Comparison of ENCODE assay signal across 21 cellular contexts in the genomic region with DNA sequence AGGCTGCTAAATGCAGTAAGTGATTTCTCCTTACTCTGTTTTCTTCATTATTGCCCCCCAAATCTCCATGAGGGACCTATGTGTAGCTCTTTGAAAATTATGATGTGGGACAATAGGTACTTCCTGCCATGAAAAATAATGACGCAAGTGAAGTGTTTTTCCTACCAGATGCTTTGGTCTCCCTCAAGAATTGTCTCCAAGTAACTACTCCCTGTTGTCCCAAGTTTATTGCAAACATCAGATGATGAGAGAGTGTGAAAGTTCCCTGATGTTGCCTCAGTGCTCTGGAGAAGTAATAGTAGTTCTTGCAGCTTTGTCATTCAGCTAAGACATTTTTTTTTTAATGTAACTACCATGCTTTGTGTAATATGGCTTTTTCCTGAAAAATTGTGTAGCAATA. TPM values are rescaled to one million over a fixed set of nuclear protein-coding genes. Genes with fewer than 3 reads are reported as not detected.
A peak's percentile ranks its signal among the peaks of the same experiment; 100 is the strongest.
DNase-seq lines count a peak whose midpoint lies in the region; ATAC-seq and TF ChIP-seq lines count a peak whose summit lies in the region.
"Had no signal": no experiment of that assay in that cellular context is flagged by ENCODE, and none has a peak within 500 bp of the region (broad histone marks: within the 10 kb centered on the region; RNA-seq: fewer than 3 reads in every experiment).

No MANE protein-coding gene starts in this region.

- H3K4me1 ChIP-seq in A673 (ENCODE audit: insufficient read depth, low read length, poor library complexity, severe bottlenecking) = no peaks in the 10 kb centered on the region

- CTCF ChIA-PET in A673 (lab: Charles Lee) = no interaction called here

- 53 to 71% methylated on average over 1 of the region's 1 CpG for WGBS in lower leg skin, 2 donors

- TF ChIP-seq CTCF in A673 (conservative IDR thresholded peaks at IDR 0.05; ENCODE audit: low read depth, low read length) (no peak), fibroblast of mammary gland (conservative IDR thresholded peaks at IDR 0.05; ENCODE audit: control insufficient read depth, insufficient read depth, low read depth, low read length) (no peak), lower leg skin (IDR thresholded peaks at IDR 0.05) (no peak)

- BruUV-seq in A673 (replicated peaks; lab: Mats Ljungman, UMichigan) = no TSS peak

- peak; percentile 4 for DNase-seq in A673 (ENCODE audit: low spot score)
- DNase-seq in ELR (ENCODE audit: low read depth) = peak; percentile 4
- peak; percentile 33 for DNase-seq in fibroblast of mammary gland (ENCODE audit: low read depth)
- no peak for DNase-seq in left colon
- no peak for DNase-seq in lower leg skin (ENCODE audit: low spot score in 2 of 2)
- no peak for DNase-seq in DMS153 treated with DMSO at 0.1 percent for 48 hours (lab: John Stamatoyannopoulos, UW; ENCODE audit: unreplicated experiment)
- DNase-seq: AML-193; CD4-positive, alpha-beta T cell; DMS79 treated with DMSO at 0.1 percent for 48 hours; GOT3; Kasumi-1; NCI-H1105 treated with DMSO at 0.1 percent for 48 hours; NCI-H1930; NCI-H2171 treated with DMSO at 0.1 percent for 48 hours; NCI-H82; SHP77 treated with DMSO at 0.1 percent for 48 hours had no signal

- H3K9me3 ChIP-seq in A673 (ENCODE audit: low read depth, low read length, poor library complexity, severe bottlenecking) = no peaks in the 10 kb centered on the region

- TF ChIP-seq POLR2A in lower leg skin (IDR thresholded peaks at IDR 0.05) = no peak

- no peaks in the 10 kb centered on the region for H3K27me3 ChIP-seq in A673 (replicated peaks; ENCODE audit: insufficient read depth, low read depth, low read length, poor library complexity)

- ATAC-seq in left colon (peak; percentile 13), HG03159 (IDR thresholded peaks at IDR 0.05; ENCODE audit: unreplicated experiment) (no peak), HG02840 (IDR thresholded peaks at IDR 0.05; ENCODE audit: low FRiP score, unreplicated experiment) (no peak)
- ATAC-seq: Panc1 had no signal

- H3K27ac ChIP-seq in A673 (ENCODE audit: low read depth, low read length, poor library complexity, severe bottlenecking) = no peak overlapping the region

- H3K4me3 ChIP-seq in A673 (ENCODE audit: low read depth, low read length, poor library complexity, severe bottlenecking) (no peak overlapping the region), fibroblast of mammary gland (ENCODE audit: control insufficient read depth, low read depth, low read length) (no peak overlapping the region), lower leg skin (ENCODE audit: low read depth, poor library complexity, severe bottlenecking) (no peak overlapping the region)

- POLR2A ChIA-PET in A673 (lab: Charles Lee; ENCODE audit: low non-redundant PET) = no interaction called here

- no peaks in the 10 kb centered on the region for H3K36me3 ChIP-seq in A673 (ENCODE audit: insufficient read depth, low read length, poor library complexity, severe bottlenecking)

- intact Hi-C loops in A673 (cut with micrococcal nuclease; ENCODE audit: unreplicated experiment) = no loop called here
- intact Hi-C loops in left colon (cut with DNase I, micrococcal nuclease) = no loop called here
- intact Hi-C loops in lower leg skin (cut with DNase I; ENCODE audit: low total_unique reads) = no loop called here

RNA-seq across cellular contexts. Expression of a gene that starts 20.1 kb away (rescaled TPM):
- total RNA-seq in A673 (2021) = 8.2 and 11.6 TPM in 2 replicates
- 10 to 100 TPM; 14.0 to 17.9 TPM for total RNA-seq in left colon
- total RNA-seq in lower leg skin = 10 to 100 TPM; 16.9 to 36.9 (median 25.4) TPM

RNA-seq across cellular contexts. Expression of a gene that starts 37.5 kb away (rescaled TPM):
- total RNA-seq in A673 (2021) (0.42 TPM in 1 of 2 replicates, not detected in the other), left colon (under 1 TPM; 0.40 to 0.70 TPM), lower leg skin (100 to 1,000 TPM; 139 to 168 (median 163) TPM)
- total RNA-seq: A172; CD4-positive, alpha-beta T cell; NCI-H460 had no signal

RNA-seq across cellular contexts. Expression of a gene that starts 50.0 kb away (rescaled TPM):
- 36.2 and 48.3 TPM in 2 replicates for total RNA-seq in A673 (2021)
- total RNA-seq in left colon = 100 to 1,000 TPM in 1 of 2 donors, 10 to 100 TPM in 1; 57.5 to 136 TPM
- total RNA-seq in lower leg skin = 100 to 1,000 TPM; 152 to 516 (median 223) TPM
- total RNA-seq: CD4-positive, alpha-beta T cell had no signal

Comparison
In these comparisons a context has a peak if more than half of its experiments do, and no peak if none do; other contexts are left out.
1. DNase-seq: peak in A673 (single experiment), ELR (single experiment) and fibroblast of mammary gland (single experiment); none in left colon (0 of 2), lower leg skin (0 of 2) and DMS153 treated with DMSO at 0.1 percent for 48 hours (single experiment).
2. RNA of a gene that starts 37.5 kb away (total RNA-seq): 139 to 168 TPM in lower leg skin; 0.40 to 0.70 TPM in left colon and 0.42 TPM in A673; every median in the first group is over 10 times any median in the second.